Comparison of ENCODE assay signal across 17 cellular contexts in genomic region chr2:48560546-48561209, GRCh38.
DNase-seq lines count a peak whose midpoint lies in the region; ATAC-seq and TF ChIP-seq lines count a peak whose summit lies in the region.
"Had no signal": no experiment of that assay in that cellular context is flagged by ENCODE, and none has a peak within 500 bp of the region (broad histone marks: within the 10 kb centered on the region; RNA-seq: fewer than 3 reads in every experiment).

No MANE protein-coding gene starts in this region.

- no peak overlapping the region for H3K9ac ChIP-seq in DND-41 (ENCODE audit: low read depth, low read length)
- peak overlapping the region; percentile 37 for H3K9ac ChIP-seq in iPS-15b (ENCODE audit: low read depth, low read length)
- H3K9ac ChIP-seq in parathyroid adenoma, result no peak overlapping the region

- H3K27me3 ChIP-seq in DND-41 (ENCODE audit: insufficient read depth, low read length, poor library complexity), result no peaks in the 10 kb centered on the region
- H3K27me3 ChIP-seq in iPS-15b (ENCODE audit: control insufficient read depth, insufficient read depth, low read length), result no peaks in the 10 kb centered on the region
- H3K27me3 ChIP-seq in parathyroid adenoma (ENCODE audit: control insufficient read depth, insufficient read depth, low read length), result no peaks in the 10 kb centered on the region
- H3K27me3 ChIP-seq: thyroid gland had no signal

- H3K27ac Mint-ChIP-seq in activated naive CD8-positive, alpha-beta T cell treated with anti-CD3 and anti-CD28 coated beads, Interleukin-2, amount 50 U/mL, for 24 hours, result no peak overlapping the region
- H3K27ac Mint-ChIP-seq: activated B cell treated with CpG ODN at 0.5 μM for 24 hours, immature natural killer cell had no signal

- H3K9me3 ChIP-seq in DND-41 (ENCODE audit: insufficient read depth, low read length, severe bottlenecking), result no peaks in the 10 kb centered on the region
- no peaks in the 10 kb centered on the region for H3K9me3 ChIP-seq in iPS-15b (ENCODE audit: control insufficient read depth, insufficient read depth, low read length)
- no peaks in the 10 kb centered on the region for H3K9me3 ChIP-seq in parathyroid adenoma (ENCODE audit: control insufficient read depth, low read length)
- H3K9me3 ChIP-seq: Caco-2, mucosa of descending colon, thyroid gland had no signal

- H3K36me3 ChIP-seq in DND-41 (ENCODE audit: insufficient read depth, low read length) (no peaks in the 10 kb centered on the region), iPS-15b (ENCODE audit: control insufficient read depth, insufficient read depth, low read length) (no peaks in the 10 kb centered on the region), parathyroid adenoma (ENCODE audit: control insufficient read depth, insufficient read depth, low read length) (no peaks in the 10 kb centered on the region)
- H3K36me3 ChIP-seq: thyroid gland had no signal

- TF ChIP-seq CTCF in DND-41 (IDR thresholded peaks at IDR 0.05; ENCODE audit: borderline replicate concordance, extremely low read depth, low read length, poor library complexity, severe bottlenecking) (no peak), parathyroid adenoma (IDR thresholded peaks at IDR 0.05) (no peak)

- no peaks in the 10 kb centered on the region for H3K4me1 Mint-ChIP-seq in activated naive CD8-positive, alpha-beta T cell treated with anti-CD3 and anti-CD28 coated beads, Interleukin-2, amount 50 U/mL, for 24 hours
- H3K4me1 Mint-ChIP-seq: activated B cell treated with CpG ODN at 0.5 μM for 24 hours, immature natural killer cell had no signal

- no peaks in the 10 kb centered on the region for H3K27me3 Mint-ChIP-seq in activated naive CD8-positive, alpha-beta T cell treated with anti-CD3 and anti-CD28 coated beads, Interleukin-2, amount 50 U/mL, for 24 hours
- H3K27me3 Mint-ChIP-seq: activated B cell treated with CpG ODN at 0.5 μM for 24 hours had no signal

- H3K4me3 ChIP-seq in DND-41 (ENCODE audit: low read depth in 1 of 2, low read length in 2 of 2) (no peak overlapping the region), iPS-15b (ENCODE audit: low read depth, low read length) (no peak overlapping the region), parathyroid adenoma (ENCODE audit: low read depth, low read length) (no peak overlapping the region)
- H3K4me3 ChIP-seq: mucosa of descending colon, thyroid gland had no signal

- H3K9me3 Mint-ChIP-seq in activated naive CD8-positive, alpha-beta T cell treated with anti-CD3 and anti-CD28 coated beads, Interleukin-2, amount 50 U/mL, for 24 hours, result no peaks in the 10 kb centered on the region
- H3K9me3 Mint-ChIP-seq: activated B cell treated with CpG ODN at 0.5 μM for 24 hours, immature natural killer cell had no signal

- no peaks in the 10 kb centered on the region for H3K36me3 Mint-ChIP-seq in activated naive CD8-positive, alpha-beta T cell treated with anti-CD3 and anti-CD28 coated beads, Interleukin-2, amount 50 U/mL, for 24 hours (ENCODE audit: low read depth)
- H3K36me3 Mint-ChIP-seq: immature natural killer cell had no signal

- DNase-seq in DND-41 (peak; percentile 17), amygdala (lab: John Stamatoyannopoulos, UW) (peak in 43 of 56 donors; percentile 4 to 71 (median 35)), activated gamma-delta T cell treated with Interleukin-2 at 50 U/mL for 16 hours (no peak), NCI-H2196 (lab: John Stamatoyannopoulos, UW; ENCODE audit: unreplicated experiment) (no peak)
- DNase-seq in activated naive CD8-positive, alpha-beta T cell treated with anti-CD3 and anti-CD28 coated beads, Interleukin-2, amount 50 U/mL, for 24 hours, result no peak
- DNase-seq in stimulated activated CD4-positive, alpha-beta T cell treated with anti-CD3 and anti-CD28 coated beads, Interleukin-4, amount 100 ng/mL, for 24 hours, result no peak
- DNase-seq: activated B cell treated with CpG ODN at 0.5 μM for 24 hours; Caco-2; effector CD4-positive, alpha-beta T cell; immature natural killer cell; mucosa of descending colon; NCI-H187 treated with DMSO at 0.1 percent for 48 hours; NCI-H748 treated with DMSO at 0.1 percent for 48 hours; T-helper 1 cell; thyroid gland had no signal

- H4K20me1 ChIP-seq in DND-41 (ENCODE audit: insufficient read depth, low read length), result no peaks in the 10 kb centered on the region

- H3K79me2 ChIP-seq in DND-41 (ENCODE audit: insufficient read depth, low read length) (no peaks in the 10 kb centered on the region), parathyroid adenoma (no peaks in the 10 kb centered on the region)

- H2AFZ ChIP-seq in DND-41 (ENCODE audit: low read depth, low read length) (no peak overlapping the region), parathyroid adenoma (peak overlapping the region; percentile 70)

- H3K27ac ChIP-seq in DND-41 (ENCODE audit: low read length), result no peak overlapping the region
- peak overlapping the region; percentile 42 for H3K27ac ChIP-seq in parathyroid adenoma
- H3K27ac ChIP-seq: thyroid gland had no signal

- ATAC-seq in DND-41 (ENCODE audit: insufficient read depth, low read depth), result peak; percentile 72
- ATAC-seq in activated naive CD8-positive, alpha-beta T cell treated with anti-CD3 and anti-CD28 coated beads, Interleukin-2, amount 50 U/mL, for 24 hours, result no peak
- ATAC-seq: mucosa of descending colon had no signal

- H3K4me2 ChIP-seq in DND-41 (ENCODE audit: insufficient read depth, low read length) (no peak overlapping the region), parathyroid adenoma (ENCODE audit: low read length) (no peak overlapping the region)

- H3K4me1 ChIP-seq in DND-41 (ENCODE audit: insufficient read depth, low read length) (no peaks in the 10 kb centered on the region), iPS-15b (ENCODE audit: control insufficient read depth, insufficient read depth, low read length) (peaks cover 11% of the 10 kb centered on the region), parathyroid adenoma (peaks cover 26% of the 10 kb centered on the region)
- H3K4me1 ChIP-seq: Caco-2, thyroid gland had no signal

- H3K4me3 Mint-ChIP-seq in activated naive CD8-positive, alpha-beta T cell treated with anti-CD3 and anti-CD28 coated beads, Interleukin-2, amount 50 U/mL, for 24 hours, result no peak overlapping the region
- H3K4me3 Mint-ChIP-seq: activated B cell treated with CpG ODN at 0.5 μM for 24 hours, immature natural killer cell had no signal

Comparison
In these comparisons a context has a peak if more than half of its experiments do, and no peak if none do; other contexts are left out.
1. DNase-seq: peak in DND-41 (single experiment) and amygdala (43 of 56); none in activated gamma-delta T cell treated with Interleukin-2 at 50 U/mL for 16 hours (single experiment), NCI-H2196 (single experiment), activated naive CD8-positive, alpha-beta T cell treated with anti-CD3 and anti-CD28 coated beads, Interleukin-2, amount 50 U/mL, for 24 hours (single experiment) and stimulated activated CD4-positive, alpha-beta T cell treated with anti-CD3 and anti-CD28 coated beads, Interleukin-4, amount 100 ng/mL, for 24 hours (single experiment).